ENCODE assay signal across 9 cellular contexts in the genomic region with DNA sequence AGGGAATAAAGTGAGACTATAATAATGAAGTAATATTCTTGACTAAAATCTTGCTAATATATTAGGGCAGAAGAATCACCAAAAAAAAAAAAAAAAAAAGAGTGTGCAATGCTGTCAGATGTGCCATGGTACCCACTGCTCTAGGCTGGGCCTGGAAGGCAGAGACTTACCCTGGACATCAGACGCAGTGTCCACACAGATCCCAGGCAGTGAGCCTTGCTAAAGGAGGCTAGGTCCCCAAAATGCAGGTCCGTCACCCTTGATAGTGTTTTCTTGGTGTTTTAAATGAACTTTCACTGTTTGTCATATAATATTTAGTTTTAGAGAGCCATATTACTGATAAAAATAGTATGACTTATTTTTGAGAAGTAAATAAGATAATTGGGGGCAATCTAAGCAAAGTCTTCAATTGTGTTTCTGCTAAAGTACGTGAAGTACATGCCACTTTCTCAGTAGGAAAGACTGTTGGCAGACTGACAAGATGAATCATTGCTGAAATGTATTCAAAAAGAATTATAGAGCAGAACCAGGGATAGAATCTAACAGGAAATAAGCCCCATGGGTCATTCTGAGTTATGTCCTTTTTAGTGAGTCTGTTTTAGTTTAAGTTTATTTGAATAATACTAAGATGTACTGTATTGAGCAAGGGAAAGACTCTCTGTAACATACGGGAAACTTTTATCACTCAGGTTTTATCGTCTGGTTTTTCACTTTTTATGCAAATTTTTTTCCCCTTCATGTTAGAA.
DNase-seq lines count a peak whose midpoint lies in the region; ATAC-seq, FAIRE-seq and TF ChIP-seq lines count a peak whose summit lies in the region.
"Had no signal": no experiment of that assay in that cellular context is flagged by ENCODE, and none has a peak within 500 bp of the region (broad histone marks: within the 10 kb centered on the region; RNA-seq: fewer than 3 reads in every experiment).

No MANE protein-coding gene starts in this region.

- no peak for ATAC-seq in GM19455 (IDR thresholded peaks at IDR 0.05; ENCODE audit: unreplicated experiment)
- no peak for ATAC-seq in GM18907 (IDR thresholded peaks at IDR 0.05; ENCODE audit: unreplicated experiment)

- H3K4me3 Mint-ChIP-seq in activated CD4-positive, alpha-beta T cell treated with anti-CD3 and anti-CD28 coated beads, Interleukin-2, amount 10 ng/mL, durations not matched to agents 7 days and 5 days = no peak overlapping the region

- no peak overlapping the region for H3K27ac Mint-ChIP-seq in activated CD4-positive, alpha-beta T cell treated with anti-CD3 and anti-CD28 coated beads, Interleukin-2, amount 10 ng/mL, durations not matched to agents 7 days and 5 days

- CTCF ChIA-PET in activated CD4-positive, alpha-beta T cell treated with anti-CD3 and anti-CD28 coated beads, Interleukin-2, amount 10 ng/mL, durations not matched to agents 7 days and 5 days (lab: Charles Lee) = interaction anchor here (0.6 kb wide), 1 partner anchor 27 kb away, joined by 3 read pairs; no protein-coding TSS in a partner anchor

- TF ChIP-seq CTCF in fibroblast of pulmonary artery (IDR thresholded peaks at IDR 0.05; ENCODE audit: low read length, missing control alignments) = no peak

- no peaks in the 10 kb centered on the region for H3K27me3 Mint-ChIP-seq in activated CD4-positive, alpha-beta T cell treated with anti-CD3 and anti-CD28 coated beads, Interleukin-2, amount 10 ng/mL, durations not matched to agents 7 days and 5 days

- H3K4me1 Mint-ChIP-seq in activated CD4-positive, alpha-beta T cell treated with anti-CD3 and anti-CD28 coated beads, Interleukin-2, amount 10 ng/mL, durations not matched to agents 7 days and 5 days = no peaks in the 10 kb centered on the region

- no peak for FAIRE-seq in urothelium cell line (lab: Jason Lieb, UNC)
- FAIRE-seq: pancreas had no signal

- DNase-seq in SIG-M5 treated with dmso at 0.1 percent for 504 hours (lab: John Stamatoyannopoulos, UW; ENCODE audit: unreplicated experiment) (peak; percentile 28), SIG-M5 (lab: John Stamatoyannopoulos, UW) (no peak), RPMI7951 (ENCODE audit: low read depth) (peak; percentile 82), fibroblast of pulmonary artery (ENCODE audit: low read depth) (peak; percentile 97), urothelium cell line (ENCODE audit: low spot score) (peak; percentile 27)
- DNase-seq in activated CD4-positive, alpha-beta T cell treated with anti-CD3 and anti-CD28 coated beads, Interleukin-2, amount 10 ng/mL, durations not matched to agents 7 days and 5 days = no peak
- DNase-seq: pancreas had no signal

- H3K4me3 ChIP-seq in fibroblast of pulmonary artery (replicated peaks; ENCODE audit: low read depth, low read length) = no peak overlapping the region
- H3K4me3 ChIP-seq: pancreas had no signal

- POLR2A ChIA-PET in activated CD4-positive, alpha-beta T cell treated with anti-CD3 and anti-CD28 coated beads, Interleukin-2, amount 10 ng/mL, durations not matched to agents 7 days and 5 days (lab: Charles Lee) = no interaction called here

- no peaks in the 10 kb centered on the region for H3K36me3 Mint-ChIP-seq in activated CD4-positive, alpha-beta T cell treated with anti-CD3 and anti-CD28 coated beads, Interleukin-2, amount 10 ng/mL, durations not matched to agents 7 days and 5 days (ENCODE audit: low read depth)

- peaks cover 4% of the 10 kb centered on the region for H3K9me3 Mint-ChIP-seq in activated CD4-positive, alpha-beta T cell treated with anti-CD3 and anti-CD28 coated beads, Interleukin-2, amount 10 ng/mL, durations not matched to agents 7 days and 5 days

Comparison
In these comparisons a context has a peak if more than half of its experiments do, and no peak if none do; other contexts are left out.
1. DNase-seq: peak in SIG-M5 treated with dmso at 0.1 percent for 504 hours (single experiment), RPMI7951 (single experiment), fibroblast of pulmonary artery (single experiment) and urothelium cell line (single experiment); none in SIG-M5 (single experiment) and activated CD4-positive, alpha-beta T cell treated with anti-CD3 and anti-CD28 coated beads, Interleukin-2, amount 10 ng/mL, durations not matched to agents 7 days and 5 days (single experiment).